14 cellular contexts compared by ENCODE assay signal in genomic region chr3:24389108-24390090, GRCh38.
DNase-seq lines count a peak whose midpoint lies in the region; ATAC-seq and TF ChIP-seq lines count a peak whose summit lies in the region.
"Had no signal": no experiment of that assay in that cellular context is flagged by ENCODE, and none has a peak within 500 bp of the region (broad histone marks: within the 10 kb centered on the region; RNA-seq: fewer than 3 reads in every experiment).

No MANE protein-coding gene starts in this region.

- H3K4me1 ChIP-seq in ascending aorta (peaks cover 10 to 47% of the 10 kb centered on the region in 2 donors), rectal smooth muscle tissue (ENCODE audit: control insufficient read depth, insufficient read depth, low read length) (peaks cover 24% of the 10 kb centered on the region)

- H3K4me3 ChIP-seq in ascending aorta (peak overlapping the region in 1 of 2 donors; percentile 17), rectal smooth muscle tissue (ENCODE audit: low read length) (no peak overlapping the region)
- H3K4me3 ChIP-seq: left ventricle myocardium inferior had no signal

- H3K27me3 ChIP-seq in ascending aorta: no peaks in the 10 kb centered on the region
- H3K27me3 ChIP-seq in rectal smooth muscle tissue (ENCODE audit: control insufficient read depth, insufficient read depth, low read length): no peaks in the 10 kb centered on the region

- H3K27ac ChIP-seq in ascending aorta (peak overlapping the region; percentile 64 to 79), rectal smooth muscle tissue (ENCODE audit: low read depth, low read length) (peak overlapping the region; percentile 34)
- H3K27ac ChIP-seq: left ventricle myocardium inferior had no signal

- intact Hi-C loops in ascending aorta (cut with DNase I): no loop called here

- no peak for TF ChIP-seq CTCF in ascending aorta (IDR thresholded peaks at IDR 0.05)

- H3K9ac ChIP-seq in rectal smooth muscle tissue (ENCODE audit: low read length): no peak overlapping the region

- H3K9me3 ChIP-seq in ascending aorta: no peaks in the 10 kb centered on the region
- H3K9me3 ChIP-seq: left ventricle myocardium inferior had no signal

- DNase-seq in ELF-1 (ENCODE audit: low read depth, low spot score): peak; percentile 38
- no peak for DNase-seq in ascending aorta (ENCODE audit: low spot score in 2 of 2)
- peak; percentile 23 for DNase-seq in iPS-NIHi11 (ENCODE audit: low spot score)
- no peak for DNase-seq in NCI-H1930 (lab: John Stamatoyannopoulos, UW)
- no peak for DNase-seq in NCI-H2171 treated with DMSO at 0.1 percent for 48 hours (lab: John Stamatoyannopoulos, UW)
- DNase-seq in activated CD4-positive, CD25-positive, alpha-beta regulatory T cell treated with anti-CD3 and anti-CD28 coated beads, Interleukin-2, amount 50 U/mL, for 72 hours: no peak
- DNase-seq: activated naive CD4-positive, alpha-beta T cell; effector memory CD8-positive, alpha-beta T cell; left ventricle myocardium inferior; NCI-H187; NCI-H82; nephron progenitor cell had no signal

- no peak for ATAC-seq in HG03095 (IDR thresholded peaks at IDR 0.05; ENCODE audit: unreplicated experiment)
- ATAC-seq: effector memory CD8-positive, alpha-beta T cell had no signal

- H3K36me3 ChIP-seq in ascending aorta: no peaks in the 10 kb centered on the region
- H3K36me3 ChIP-seq in rectal smooth muscle tissue (ENCODE audit: control insufficient read depth, insufficient read depth, low read length): no peaks in the 10 kb centered on the region
- H3K36me3 ChIP-seq: left ventricle myocardium inferior had no signal

Comparison
In these comparisons a context has a peak if more than half of its experiments do, and no peak if none do; other contexts are left out.
1. DNase-seq: peak in ELF-1 (single experiment) and iPS-NIHi11 (single experiment); none in ascending aorta (0 of 2), NCI-H1930 (0 of 2), NCI-H2171 treated with DMSO at 0.1 percent for 48 hours (single experiment) and activated CD4-positive, CD25-positive, alpha-beta regulatory T cell treated with anti-CD3 and anti-CD28 coated beads, Interleukin-2, amount 50 U/mL, for 72 hours (single experiment).